9 cellular contexts compared by ENCODE assay signal in the genomic region with DNA sequence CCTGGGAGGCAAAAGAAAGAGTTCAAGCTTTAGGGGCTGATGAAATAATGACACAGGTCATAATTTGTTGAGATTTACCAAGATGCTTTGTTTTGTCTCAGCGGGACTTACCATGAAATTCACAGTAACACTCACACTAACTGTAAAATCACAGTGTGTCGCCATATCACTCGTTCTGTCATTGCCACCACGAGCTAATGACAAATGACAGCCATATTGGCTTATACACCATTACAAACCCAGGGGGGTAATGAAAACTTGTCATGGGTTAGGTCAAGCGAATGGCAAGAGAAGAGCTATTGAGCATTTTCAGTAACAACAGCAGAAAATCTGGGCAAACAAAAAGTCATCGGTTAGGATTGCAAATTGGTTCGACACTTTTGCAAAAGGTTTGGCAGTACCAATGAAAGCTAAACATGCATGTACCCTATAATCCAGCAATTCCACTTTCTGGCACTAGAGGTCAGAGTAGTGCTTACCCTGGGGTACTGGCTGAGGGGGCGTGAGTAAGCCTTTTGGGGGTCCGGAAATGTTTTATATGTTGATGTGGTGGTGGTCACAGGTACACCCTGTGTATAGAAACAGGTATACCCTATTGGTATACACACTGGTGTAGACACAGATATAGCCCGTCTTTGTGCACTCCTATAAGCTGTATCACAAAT.
DNase-seq lines count a peak whose midpoint lies in the region; FAIRE-seq and TF ChIP-seq lines count a peak whose summit lies in the region.
"Had no signal": no experiment of that assay in that cellular context is flagged by ENCODE, and none has a peak within 500 bp of the region (broad histone marks: within the 10 kb centered on the region; RNA-seq: fewer than 3 reads in every experiment).

No MANE protein-coding gene starts in this region.

- H3K36me3 Mint-ChIP-seq in activated CD4-positive, alpha-beta T cell treated with anti-CD3 and anti-CD28 coated beads, Interleukin-2, amount 10 ng/mL, durations not matched to agents 24 days and 14 days (ENCODE audit: low read depth) = no peaks in the 10 kb centered on the region
- no peaks in the 10 kb centered on the region for H3K36me3 Mint-ChIP-seq in chondrocyte (ENCODE audit: low read depth)
- H3K36me3 Mint-ChIP-seq: T-cell had no signal

- TF ChIP-seq CTCF in chondrocyte (IDR thresholded peaks at IDR 0.05) = peak; percentile 75
- peak; percentile 55 for TF ChIP-seq CTCF in retinal pigment epithelial cell (conservative IDR thresholded peaks at IDR 0.05; ENCODE audit: low read depth, low read length)
- no peak for TF ChIP-seq CTCF in coronary artery (IDR thresholded peaks at IDR 0.05)

- H3K4me1 Mint-ChIP-seq in activated CD4-positive, alpha-beta T cell treated with anti-CD3 and anti-CD28 coated beads, Interleukin-2, amount 10 ng/mL, durations not matched to agents 24 days and 14 days = no peaks in the 10 kb centered on the region
- H3K4me1 Mint-ChIP-seq in chondrocyte (ENCODE audit: low read depth) = no peaks in the 10 kb centered on the region
- H3K4me1 Mint-ChIP-seq: T-cell had no signal

- no peaks in the 10 kb centered on the region for H3K27me3 ChIP-seq in small intestine (ENCODE audit: control insufficient read depth in 2 of 2, insufficient read depth in 2 of 2, low read length in 2 of 2)

- intact Hi-C loops in activated CD4-positive, alpha-beta T cell treated with anti-CD3 and anti-CD28 coated beads, Interleukin-2, amount 10 ng/mL, durations not matched to agents 24 days and 14 days (cut with micrococcal nuclease) = no loop called here

- peaks cover 6% of the 10 kb centered on the region for H3K27me3 Mint-ChIP-seq in activated CD4-positive, alpha-beta T cell treated with anti-CD3 and anti-CD28 coated beads, Interleukin-2, amount 10 ng/mL, durations not matched to agents 24 days and 14 days
- no peaks in the 10 kb centered on the region for H3K27me3 Mint-ChIP-seq in chondrocyte (ENCODE audit: low read depth)

- no peaks in the 10 kb centered on the region for H3K9me3 ChIP-seq in small intestine (ENCODE audit: control insufficient read depth, low read depth)

- 59 to 72% (median 71%) methylated on average over 10 of the region's 10 CpGs for WGBS in small intestine, 3 donors

- no peaks in the 10 kb centered on the region for H3K36me3 ChIP-seq in small intestine (ENCODE audit: control insufficient read depth in 2 of 2, insufficient read depth in 2 of 2, low read length in 2 of 2)

- H3K27ac Mint-ChIP-seq in activated CD4-positive, alpha-beta T cell treated with anti-CD3 and anti-CD28 coated beads, Interleukin-2, amount 10 ng/mL, durations not matched to agents 24 days and 14 days = no peak overlapping the region
- no peak overlapping the region for H3K27ac Mint-ChIP-seq in chondrocyte (ENCODE audit: unreplicated experiment)
- H3K27ac Mint-ChIP-seq: T-cell had no signal

- H3K4me3 ChIP-seq in retinal pigment epithelial cell (ENCODE audit: low read length) (no peak overlapping the region), coronary artery (no peak overlapping the region), small intestine (ENCODE audit: low read depth in 1 of 2, low read length in 2 of 2) (no peak overlapping the region)

- H3K4me1 ChIP-seq in small intestine (ENCODE audit: control insufficient read depth in 2 of 2, insufficient read depth in 1 of 2, low read depth in 1 of 2, low read length in 1 of 2) = no peaks in the 10 kb centered on the region

- DNase-seq in activated CD4-positive, alpha-beta T cell treated with anti-CD3 and anti-CD28 coated beads, Interleukin-2, amount 10 ng/mL, durations not matched to agents 24 days and 14 days = peak; percentile 65
- DNase-seq in activated CD4-positive, alpha-beta T cell treated with anti-CD3 and anti-CD28 coated beads, Interleukin-2, amount 50 U/mL, for 1 hour = no peak
- DNase-seq in NAMALWA (ENCODE audit: low spot score) (peak; percentile 49), chondrocyte (ENCODE audit: low spot score) (no peak), retinal pigment epithelial cell (ENCODE audit: low read depth) (no peak), coronary artery (ENCODE audit: low spot score) (no peak), small intestine (no peak)
- no peak for DNase-seq in stimulated activated CD4-positive, alpha-beta T cell treated with anti-CD3 and anti-CD28 coated beads, Interleukin-4, amount 100 ng/mL, for 1 hour

- H3K9me3 Mint-ChIP-seq in activated CD4-positive, alpha-beta T cell treated with anti-CD3 and anti-CD28 coated beads, Interleukin-2, amount 10 ng/mL, durations not matched to agents 24 days and 14 days = no peaks in the 10 kb centered on the region
- H3K9me3 Mint-ChIP-seq in chondrocyte (ENCODE audit: low read depth) = peaks cover 3% of the 10 kb centered on the region

- no peak overlapping the region for H3K4me3 Mint-ChIP-seq in activated CD4-positive, alpha-beta T cell treated with anti-CD3 and anti-CD28 coated beads, Interleukin-2, amount 10 ng/mL, durations not matched to agents 24 days and 14 days
- no peak overlapping the region for H3K4me3 Mint-ChIP-seq in chondrocyte (ENCODE audit: unreplicated experiment)
- H3K4me3 Mint-ChIP-seq: T-cell had no signal

- no peak for FAIRE-seq in small intestine (lab: Jason Lieb, UNC)

- H3K27ac ChIP-seq in coronary artery (no peak overlapping the region), small intestine (ENCODE audit: low read depth in 1 of 2, low read length in 1 of 2) (no peak overlapping the region)

Comparison
In these comparisons a context has a peak if more than half of its experiments do, and no peak if none do; other contexts are left out.
1. DNase-seq: peak in activated CD4-positive, alpha-beta T cell treated with anti-CD3 and anti-CD28 coated beads, Interleukin-2, amount 10 ng/mL, durations not matched to agents 24 days and 14 days (single experiment) and NAMALWA (single experiment); none in activated CD4-positive, alpha-beta T cell treated with anti-CD3 and anti-CD28 coated beads, Interleukin-2, amount 50 U/mL, for 1 hour (single experiment), chondrocyte (single experiment), retinal pigment epithelial cell (single experiment), stimulated activated CD4-positive, alpha-beta T cell treated with anti-CD3 and anti-CD28 coated beads, Interleukin-4, amount 100 ng/mL, for 1 hour (single experiment), coronary artery (single experiment) and small intestine (single experiment).